ENCODE assay signal across 13 cellular contexts in the genomic region with DNA sequence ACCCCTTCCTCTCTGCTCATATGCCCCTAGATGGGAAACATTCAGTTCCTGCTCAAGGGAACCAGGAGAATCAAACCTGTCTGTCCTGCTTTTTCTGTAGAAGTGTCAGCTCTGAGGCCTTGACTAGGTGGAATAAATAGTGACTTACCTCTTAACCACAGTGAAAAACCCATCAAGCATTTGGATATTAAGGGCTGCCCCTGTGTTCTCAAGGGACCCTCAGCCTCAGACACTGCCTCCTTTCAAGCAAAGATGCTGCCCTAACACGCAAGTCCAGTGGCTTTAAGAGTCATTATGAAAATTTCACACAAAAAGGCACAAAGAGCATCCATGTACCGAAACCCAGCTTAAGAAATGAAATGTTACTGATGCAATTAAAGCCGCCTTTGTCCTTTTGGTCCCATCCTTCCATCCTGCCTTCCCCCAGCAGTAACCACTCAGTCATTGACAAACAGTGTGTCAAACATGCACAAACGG.
DNase-seq lines count a peak whose midpoint lies in the region; ATAC-seq and TF ChIP-seq lines count a peak whose summit lies in the region.
"Had no signal": no experiment of that assay in that cellular context is flagged by ENCODE, and none has a peak within 500 bp of the region (broad histone marks: within the 10 kb centered on the region; RNA-seq: fewer than 3 reads in every experiment).

No MANE protein-coding gene starts in this region.

- peaks cover 47% of the 10 kb centered on the region for H3K4me1 ChIP-seq in DOHH2 (ENCODE audit: control insufficient read depth, low read length)

- TF ChIP-seq CTCF in DOHH2 (IDR thresholded peaks at IDR 0.05; ENCODE audit: low read depth, low read length, poor library complexity, severe bottlenecking) (no peak), GM20000 (IDR thresholded peaks at IDR 0.05; ENCODE audit: extremely low read depth, missing control alignments) (no peak), omental fat pad (IDR thresholded peaks at IDR 0.05) (no peak)

- H3K27me3 Mint-ChIP-seq in naive B cell = no peaks in the 10 kb centered on the region
- H3K27me3 Mint-ChIP-seq in activated T-cell treated with anti-CD3 and anti-CD28 coated beads, Interleukin-2, amount 50 U/mL, for 24 hours = no peaks in the 10 kb centered on the region

- H3K9me3 ChIP-seq in DOHH2 (ENCODE audit: control insufficient read depth, insufficient read depth, low read length) = no peaks in the 10 kb centered on the region
- H3K9me3 ChIP-seq: MG63 had no signal

- peak overlapping the region in 6 of 8 donors; percentile 32 to 88 (median 56) for H3K4me3 Mint-ChIP-seq in naive B cell
- H3K4me3 Mint-ChIP-seq in activated T-cell treated with anti-CD3 and anti-CD28 coated beads, Interleukin-2, amount 50 U/mL, for 24 hours = no peak overlapping the region
- H3K4me3 Mint-ChIP-seq: activated T-cell treated with anti-CD3 and anti-CD28 coated beads, Interleukin-2, amount 50 U/mL, for 4 hours had no signal

- no peaks in the 10 kb centered on the region for H3F3A ChIP-seq in DOHH2 (ENCODE audit: control insufficient read depth, insufficient read depth)

- H3K27ac Mint-ChIP-seq in naive B cell = peak overlapping the region; percentile 46 to 92 (median 82)
- no peak overlapping the region for H3K27ac Mint-ChIP-seq in activated T-cell treated with anti-CD3 and anti-CD28 coated beads, Interleukin-2, amount 50 U/mL, for 24 hours

- H3K4me3 ChIP-seq in DOHH2 (ENCODE audit: low read length) = no peak overlapping the region
- H3K4me3 ChIP-seq: MG63 had no signal

- DNase-seq in GM20000 (ENCODE audit: low spot score) (peak; percentile 50), naive B cell (no peak), NCI-H526 (lab: John Stamatoyannopoulos, UW) (no peak), ureter (ENCODE audit: low spot score) (no peak), omental fat pad (ENCODE audit: low spot score) (no peak)
- no peak for DNase-seq in activated T-cell treated with anti-CD3 and anti-CD28 coated beads, Interleukin-2, amount 50 U/mL, for 24 hours
- DNase-seq: activated T-cell treated with anti-CD3 and anti-CD28 coated beads, Interleukin-2, amount 50 U/mL, for 4 hours; RPMI8226; stimulated activated CD8-positive, alpha-beta memory T cell treated with anti-CD3 and anti-CD28 coated beads, Interleukin-4, amount 100 ng/mL, for 48 hours had no signal

- H3K36me3 Mint-ChIP-seq in naive B cell = peaks cover 0 to 5% of the 10 kb centered on the region in 2 donors
- H3K36me3 Mint-ChIP-seq in activated T-cell treated with anti-CD3 and anti-CD28 coated beads, Interleukin-2, amount 50 U/mL, for 24 hours (ENCODE audit: low read depth) = no peaks in the 10 kb centered on the region

- no peak overlapping the region for H3K27ac ChIP-seq in DOHH2 (ENCODE audit: low read depth, low read length)
- H3K27ac ChIP-seq: VCaP had no signal

- ATAC-seq in HG03439 (IDR thresholded peaks at IDR 0.05; ENCODE audit: unreplicated experiment) = peak; percentile 49
- peak; percentile 55 to 66 for ATAC-seq in naive B cell (ENCODE audit: low read depth in 2 of 2)
- ATAC-seq in omental fat pad (ENCODE audit: low FRiP score) = no peak

- peak overlapping the region; percentile 13 for H3K4me2 ChIP-seq in DOHH2 (ENCODE audit: low read length)

- no peaks in the 10 kb centered on the region for H3K36me3 ChIP-seq in DOHH2 (ENCODE audit: control insufficient read depth, low read length)
- H3K36me3 ChIP-seq: MG63 had no signal

- no peaks in the 10 kb centered on the region for H3K9me2 ChIP-seq in DOHH2 (replicated peaks; ENCODE audit: control insufficient read depth, low read length)

- no peaks in the 10 kb centered on the region for H4K20me1 ChIP-seq in DOHH2 (ENCODE audit: control insufficient read depth, insufficient read depth, low read depth, low read length)

- peaks cover 53 to 74% (median 73%) of the 10 kb centered on the region in 3 donors for H3K4me1 Mint-ChIP-seq in naive B cell
- H3K4me1 Mint-ChIP-seq in activated T-cell treated with anti-CD3 and anti-CD28 coated beads, Interleukin-2, amount 50 U/mL, for 24 hours (ENCODE audit: low read depth) = peaks cover 24% of the 10 kb centered on the region

- no peaks in the 10 kb centered on the region for H3K27me3 ChIP-seq in DOHH2 (ENCODE audit: control insufficient read depth, low read length)
- H3K27me3 ChIP-seq: MG63 had no signal

- H3K9me3 Mint-ChIP-seq in naive B cell = no peaks in the 10 kb centered on the region
- H3K9me3 Mint-ChIP-seq in activated T-cell treated with anti-CD3 and anti-CD28 coated beads, Interleukin-2, amount 50 U/mL, for 24 hours = no peaks in the 10 kb centered on the region
- H3K9me3 Mint-ChIP-seq: activated T-cell treated with anti-CD3 and anti-CD28 coated beads, Interleukin-2, amount 50 U/mL, for 4 hours had no signal

- H3K79me2 ChIP-seq in DOHH2 (ENCODE audit: control insufficient read depth, low read length) = no peaks in the 10 kb centered on the region
